ENCODE assay signal across 1 cellular context in genomic region chr6:157246771-157247484, GRCh38.
TF ChIP-seq lines count a peak whose summit lies in the region.

No MANE protein-coding gene starts in this region.

TF ChIP-seq in WTC11, 78 proteins besides CTCF, POLR2A, EP300 and RAD21 (continued from another document):
- no peak for TF ChIP-seq ZNF512 (CRISPR knock-in tag; IDR thresholded peaks at IDR 0.05; ENCODE audit: borderline replicate concordance)
- TF ChIP-seq PREB (CRISPR knock-in tag; IDR thresholded peaks at IDR 0.05; ENCODE audit: borderline replicate concordance): no peak
- no peak for TF ChIP-seq CDX4 (CRISPR knock-in tag; IDR thresholded peaks at IDR 0.05; ENCODE audit: borderline replicate concordance)
- no peak for TF ChIP-seq AR (CRISPR knock-in tag; IDR thresholded peaks at IDR 0.05)
- TF ChIP-seq HMGA2 (CRISPR knock-in tag; IDR thresholded peaks at IDR 0.05): no peak
- no peak for TF ChIP-seq RELA (CRISPR knock-in tag; IDR thresholded peaks at IDR 0.05; ENCODE audit: borderline replicate concordance)
- TF ChIP-seq ZNF423 (CRISPR knock-in tag; IDR thresholded peaks at IDR 0.05): no peak
- TF ChIP-seq EMX1 (CRISPR knock-in tag; IDR thresholded peaks at IDR 0.05): no peak
- no peak for TF ChIP-seq FOXJ3 (CRISPR knock-in tag; IDR thresholded peaks at IDR 0.05; ENCODE audit: borderline replicate concordance)
- no peak for TF ChIP-seq PRDM15 (CRISPR knock-in tag; IDR thresholded peaks at IDR 0.05)
- no peak for TF ChIP-seq RORB (CRISPR knock-in tag; IDR thresholded peaks at IDR 0.05)
- TF ChIP-seq USF1 (CRISPR knock-in tag; IDR thresholded peaks at IDR 0.05): no peak
- TF ChIP-seq NFATC4 (CRISPR knock-in tag; IDR thresholded peaks at IDR 0.05): no peak
- no peak for TF ChIP-seq GTF2I (CRISPR knock-in tag; conservative IDR thresholded peaks at IDR 0.05)
